Comparison of ENCODE assay signal across 15 cellular contexts in the genomic region with DNA sequence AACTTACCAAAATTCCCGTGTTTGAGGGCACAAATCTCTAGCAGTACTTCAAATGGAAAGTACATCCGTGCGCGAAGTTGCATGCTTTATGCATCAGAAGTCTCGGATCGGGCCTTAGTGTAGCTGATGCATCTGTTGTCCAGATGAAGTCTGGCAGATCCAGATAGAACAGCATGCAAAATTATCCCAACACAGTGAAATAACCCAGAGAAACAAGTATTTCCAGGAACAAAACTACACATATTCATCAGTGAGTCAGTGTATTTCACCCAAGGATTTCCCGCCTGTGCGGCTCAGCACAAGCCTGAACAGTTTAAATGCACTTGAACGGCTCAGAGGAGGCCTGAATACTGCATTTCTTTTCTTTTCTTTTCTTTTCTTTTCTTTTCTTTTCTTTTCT. TPM values are rescaled to one million over a fixed set of nuclear protein-coding genes. Genes with fewer than 3 reads are reported as not detected.
DNase-seq lines count a peak whose midpoint lies in the region; ATAC-seq, FAIRE-seq and TF ChIP-seq lines count a peak whose summit lies in the region.
"Had no signal": no experiment of that assay in that cellular context is flagged by ENCODE, and none has a peak within 500 bp of the region (broad histone marks: within the 10 kb centered on the region; RNA-seq: fewer than 3 reads in every experiment).

No MANE protein-coding gene starts in this region.

- CTCF ChIA-PET in activated CD4-positive, alpha-beta memory T cell treated with anti-CD3 and anti-CD28 coated beads for 36 hours (lab: Charles Lee), result no interaction called here
- CTCF ChIA-PET in activated CD4-positive, alpha-beta memory T cell treated with anti-CD3 and anti-CD28 coated beads, Interleukin-2, amount 10 ng/mL, durations not matched to agents 7 days and 5 days (lab: Charles Lee), result no interaction called here
- CTCF ChIA-PET in K562 (lab: Yijun Ruan, JAX; ENCODE audit: low intra/inter-chr PET ratio), result interaction anchor here (0.6 kb wide), 1 partner anchor 80 kb away, joined by 3 read pairs; no protein-coding TSS in a partner anchor

- H3K14ac ChIP-seq in neuronal stem cell (ENCODE audit: low read length), result no peak overlapping the region

- FAIRE-seq in K562 (lab: Jason Lieb, UNC), result no peak
- FAIRE-seq: A549, small intestine had no signal

- no peak overlapping the region for H2BK15ac ChIP-seq in neuronal stem cell (ENCODE audit: low read length)

- ATAC-seq in K562 (peak; percentile 20), GM18870 (IDR thresholded peaks at IDR 0.05; ENCODE audit: unreplicated experiment) (no peak), HG03469 (IDR thresholded peaks at IDR 0.05; ENCODE audit: unreplicated experiment) (no peak)

- peaks cover 10 to 27% of the 10 kb centered on the region in 2 experiments; a peak in 4 of 5 replicates for H3K4me1 ChIP-seq in K562 (replicated peaks in 1 of 2; ENCODE audit: control insufficient read depth in 2 of 2, insufficient read depth in 2 of 2, low read length in 2 of 2)
- H3K4me1 ChIP-seq in neuronal stem cell (ENCODE audit: control insufficient read depth in 2 of 2, insufficient read depth in 1 of 2, low read depth in 1 of 2, low read length in 2 of 2), result peaks cover 0 to 6% of the 10 kb centered on the region in 2 donors
- H3K4me1 ChIP-seq: colonic mucosa had no signal

- peak overlapping the region in 1 of 2 experiments; percentile 49; a peak in 2 of 4 replicates for H3K9ac ChIP-seq in K562 (ENCODE audit: insufficient read depth in 1 of 2, low read depth in 2 of 2, low read length in 2 of 2)
- no peak overlapping the region for H3K9ac ChIP-seq in neuronal stem cell (ENCODE audit: low read depth, low read length, poor library complexity)

- no peaks in the 10 kb centered on the region for H3K79me2 ChIP-seq in K562 (ENCODE audit: control insufficient read depth, insufficient read depth, low read length)

- H4K91ac ChIP-seq in neuronal stem cell (ENCODE audit: low read depth, low read length, poor library complexity), result no peak overlapping the region

- H3K27me3 Mint-ChIP-seq in activated CD4-positive, alpha-beta memory T cell treated with anti-CD3 and anti-CD28 coated beads for 36 hours, result peaks cover 32% of the 10 kb centered on the region
- peaks cover 2% of the 10 kb centered on the region for H3K27me3 Mint-ChIP-seq in activated CD4-positive, alpha-beta memory T cell treated with anti-CD3 and anti-CD28 coated beads, Interleukin-2, amount 10 ng/mL, durations not matched to agents 7 days and 5 days
- H3K27me3 Mint-ChIP-seq in HFFc6 (ENCODE audit: insufficient read depth), result peaks cover 7% of the 10 kb centered on the region

- H3K4me2 ChIP-seq in K562 (ENCODE audit: insufficient read depth, low read length), result peak overlapping the region; percentile 57
- H3K4me2 ChIP-seq in neuronal stem cell (ENCODE audit: insufficient read depth, low read length, poor library complexity, severe bottlenecking), result no peak overlapping the region
- H3K4me2 ChIP-seq: A549 had no signal

- H3K4me3 ChIP-seq in K562, result no peak overlapping the region
- no peak overlapping the region for H3K4me3 ChIP-seq in neuronal stem cell (ENCODE audit: low read length in 2 of 2)
- H3K4me3 ChIP-seq: A549, colonic mucosa had no signal

- no peaks in the 10 kb centered on the region for H3K36me3 Mint-ChIP-seq in activated CD4-positive, alpha-beta memory T cell treated with anti-CD3 and anti-CD28 coated beads for 36 hours
- H3K36me3 Mint-ChIP-seq in activated CD4-positive, alpha-beta memory T cell treated with anti-CD3 and anti-CD28 coated beads, Interleukin-2, amount 10 ng/mL, durations not matched to agents 7 days and 5 days (ENCODE audit: low read depth), result peaks cover 8% of the 10 kb centered on the region
- H3K36me3 Mint-ChIP-seq in HFFc6 (ENCODE audit: low read depth), result peaks cover 15% of the 10 kb centered on the region

- TF ChIP-seq CTCF in HFFc6 (IDR thresholded peaks at IDR 0.05), result no peak
- TF ChIP-seq CTCF in K562 (IDR thresholded peaks at IDR 0.05 in 2 of 3, conservative IDR thresholded peaks at IDR 0.05 in 1 of 3; ENCODE audit: insufficient read depth in 2 of 3, low read depth in 1 of 3, low read length in 3 of 3), result no peak

- no peak overlapping the region for H4K8ac ChIP-seq in neuronal stem cell (ENCODE audit: low read depth, low read length)

- POLR2A ChIA-PET in activated CD4-positive, alpha-beta memory T cell treated with anti-CD3 and anti-CD28 coated beads for 36 hours (lab: Charles Lee), result no interaction called here
- POLR2A ChIA-PET in activated CD4-positive, alpha-beta memory T cell treated with anti-CD3 and anti-CD28 coated beads, Interleukin-2, amount 10 ng/mL, durations not matched to agents 7 days and 5 days (lab: Charles Lee), result no interaction called here
- POLR2A ChIA-PET in K562 (lab: Yijun Ruan, JAX), result no interaction called here

- no peak overlapping the region for H2BK5ac ChIP-seq in neuronal stem cell (ENCODE audit: low read length)

- no peak overlapping the region for H2BK120ac ChIP-seq in neuronal stem cell (ENCODE audit: low read depth, low read length)

- H3K79me1 ChIP-seq in neuronal stem cell (ENCODE audit: low read depth, low read length), result no peaks in the 10 kb centered on the region

- H2AFZ ChIP-seq in K562 (ENCODE audit: low read depth, low read length) (peak overlapping the region; percentile 79), neuronal stem cell (ENCODE audit: low read length) (peak overlapping the region; percentile 62)

- intact Hi-C loops in activated CD4-positive, alpha-beta memory T cell treated with anti-CD3 and anti-CD28 coated beads for 36 hours (cut with micrococcal nuclease), result loop anchor here (1.0 to 2.0 kb wide), 3 partner anchors 14 to 431 kb away; no protein-coding TSS in a partner anchor
- intact Hi-C loops in K562 (cut with micrococcal nuclease), result loop anchor here (1.0 kb wide), 1 partner anchor 46 kb away; no protein-coding TSS in a partner anchor

- WGBS in K562 (ENCODE audit: insufficient coverage, low coverage, missing lambda C conversion rate), result 32% methylated on average over 9 of the region's 9 CpGs
- WGBS in neuronal stem cell (ENCODE audit: extremely low coverage in 2 of 2, insufficient read length in 2 of 2, insufficient replicate concordance in 1 of 2), 2 donors, result no CpG with 5 or more reads among the region's 9 CpGs

- no peak for TF ChIP-seq RAD21 in K562 (CRISPR knock-in tag; conservative IDR thresholded peaks at IDR 0.05 in 1 of 2, IDR thresholded peaks at IDR 0.05 in 1 of 2)

- H3K27me3 ChIP-seq in K562 (ENCODE audit: control insufficient read depth in 2 of 2, insufficient read depth in 2 of 2, low read length in 2 of 2) (no peaks in the 10 kb centered on the region), neuronal stem cell (ENCODE audit: control insufficient read depth in 3 of 3, insufficient read depth in 3 of 3, low read depth in 1 of 3, low read length in 3 of 3) (no peaks in the 10 kb centered on the region)
- H3K27me3 ChIP-seq: colonic mucosa, neutrophil had no signal

- H3K36me3 ChIP-seq in K562 (ENCODE audit: control insufficient read depth, insufficient read depth, low read length), result no peaks in the 10 kb centered on the region
- no peaks in the 10 kb centered on the region for H3K36me3 ChIP-seq in neuronal stem cell (replicated peaks in 1 of 2; ENCODE audit: control insufficient read depth in 2 of 2, insufficient read depth in 2 of 2, low read length in 2 of 2)
- H3K36me3 ChIP-seq: colonic mucosa, neutrophil had no signal

- no TSS peak for BruUV-seq in K562 (replicated peaks; lab: Mats Ljungman, UMichigan)

- H3K9me3 Mint-ChIP-seq in activated CD4-positive, alpha-beta memory T cell treated with anti-CD3 and anti-CD28 coated beads for 36 hours, result no peaks in the 10 kb centered on the region
- H3K9me3 Mint-ChIP-seq in activated CD4-positive, alpha-beta memory T cell treated with anti-CD3 and anti-CD28 coated beads, Interleukin-2, amount 10 ng/mL, durations not matched to agents 7 days and 5 days, result peaks cover 5% of the 10 kb centered on the region
- no peaks in the 10 kb centered on the region; the same call in 1 of the 2 replicates for H3K9me3 Mint-ChIP-seq in HFFc6

- peaks cover 16% of the 10 kb centered on the region for H3K4me1 Mint-ChIP-seq in activated CD4-positive, alpha-beta memory T cell treated with anti-CD3 and anti-CD28 coated beads for 36 hours (ENCODE audit: low read depth)
- peaks cover 18% of the 10 kb centered on the region for H3K4me1 Mint-ChIP-seq in activated CD4-positive, alpha-beta memory T cell treated with anti-CD3 and anti-CD28 coated beads, Interleukin-2, amount 10 ng/mL, durations not matched to agents 7 days and 5 days
- peaks cover 44% of the 10 kb centered on the region for H3K4me1 Mint-ChIP-seq in HFFc6 (ENCODE audit: low read depth)

- H3K27ac ChIP-seq in K562 (ENCODE audit: extremely low read depth, low read depth, low read length) (peak overlapping the region; percentile 83), neuronal stem cell (replicated peaks; ENCODE audit: low read length) (no peak overlapping the region)
- H3K27ac ChIP-seq: A549, colonic mucosa, neutrophil had no signal

- DNase-seq in activated CD4-positive, alpha-beta memory T cell treated with anti-CD3 and anti-CD28 coated beads for 36 hours, result peak; percentile 44
- DNase-seq in activated CD4-positive, alpha-beta memory T cell treated with anti-CD3 and anti-CD28 coated beads, Interleukin-2, amount 10 ng/mL, durations not matched to agents 7 days and 5 days, result no peak
- DNase-seq in HFFc6, result peak; percentile 70
- DNase-seq in K562 (ENCODE audit: extremely low read depth in 1 of 4, low spot score in 3 of 4), result peak in 2 of 4 experiments; percentile 19 to 29
- DNase-seq in neuronal stem cell (ENCODE audit: low spot score), result no peak
- no peak for DNase-seq in retina
- DNase-seq: colonic mucosa, small intestine had no signal

- no peak; the same call in 1 of the 2 replicates for TF ChIP-seq EP300 in K562 (IDR thresholded peaks at IDR 0.05; ENCODE audit: low read length)

- H3K18ac ChIP-seq in neuronal stem cell (ENCODE audit: low read length), result no peak overlapping the region

- H3K4me3 Mint-ChIP-seq in activated CD4-positive, alpha-beta memory T cell treated with anti-CD3 and anti-CD28 coated beads for 36 hours, result no peak overlapping the region
- no peak overlapping the region for H3K4me3 Mint-ChIP-seq in activated CD4-positive, alpha-beta memory T cell treated with anti-CD3 and anti-CD28 coated beads, Interleukin-2, amount 10 ng/mL, durations not matched to agents 7 days and 5 days
- peak overlapping the region; percentile 85 for H3K4me3 Mint-ChIP-seq in HFFc6

- H3K9me1 ChIP-seq in K562 (ENCODE audit: control insufficient read depth, insufficient read depth, low read length), result no peaks in the 10 kb centered on the region

- no peak overlapping the region for H2AK5ac ChIP-seq in neuronal stem cell (ENCODE audit: low read depth, low read length)

- no peak overlapping the region for H2BK12ac ChIP-seq in neuronal stem cell (ENCODE audit: low read length)

- peak overlapping the region; percentile 56 for H3K27ac Mint-ChIP-seq in activated CD4-positive, alpha-beta memory T cell treated with anti-CD3 and anti-CD28 coated beads for 36 hours
- H3K27ac Mint-ChIP-seq in activated CD4-positive, alpha-beta memory T cell treated with anti-CD3 and anti-CD28 coated beads, Interleukin-2, amount 10 ng/mL, durations not matched to agents 7 days and 5 days, result no peak overlapping the region
- H3K27ac Mint-ChIP-seq in HFFc6, result peak overlapping the region; percentile 85

- in situ Hi-C loops in K562 (cut with MboI), result no loop called here

- H3K9me3 ChIP-seq in K562 (replicated peaks; ENCODE audit: control insufficient read depth, insufficient read depth, low read depth, low read length) (no peaks in the 10 kb centered on the region), neuronal stem cell (replicated peaks in 1 of 2; ENCODE audit: control insufficient read depth in 2 of 2, insufficient read depth in 1 of 2, low read depth in 1 of 2, low read length in 2 of 2) (no peaks in the 10 kb centered on the region)
- H3K9me3 ChIP-seq: A549, colonic mucosa, neutrophil had no signal

- TF ChIP-seq POLR2A in K562 (conservative IDR thresholded peaks at IDR 0.05), result 0 out of 2 replicates have a peak, but pooled peaks have one; percentile 21

- H3K4ac ChIP-seq in neuronal stem cell (ENCODE audit: low read length), result no peak overlapping the region

- no peak overlapping the region for H3K23ac ChIP-seq in neuronal stem cell (ENCODE audit: low read depth, low read length, poor library complexity)

- no peaks in the 10 kb centered on the region for H4K20me1 ChIP-seq in K562 (replicated peaks; ENCODE audit: control insufficient read depth, insufficient read depth, low read length)

RNA-seq across cellular contexts. Expression of a gene that starts 27.4 kb away (rescaled TPM):
- total RNA-seq in activated CD4-positive, alpha-beta memory T cell treated with anti-CD3 and anti-CD28 coated beads for 36 hours, result not detected
- not detected for total RNA-seq in activated CD4-positive, alpha-beta memory T cell treated with anti-CD3 and anti-CD28 coated beads, Interleukin-2, amount 10 ng/mL, durations not matched to agents 7 days and 5 days
- not detected for total RNA-seq in HFFc6 (2021; fragmentation: NEBNext Ultra II Directional; extraction: Animal tissue kit (Norgen Biotek cat#: 25700))
- total RNA-seq in K562 (2011; cell fraction: chromatin; rRNA removed; ENCODE audit: low replicate concordance), result not detected in 2 replicates
- not detected in 2 replicates for total RNA-seq in K562 (2011; cell fraction: nucleolus; rRNA removed)
- not detected in 2 replicates for total RNA-seq in K562 (2011; cell fraction: nucleoplasm; rRNA removed)
- total RNA-seq in K562 (2014; rRNA removed) (not detected in 2 replicates), K562 (2014; rRNA removed; fragmentation: Illumina TruSeq; extraction: Trizol) (not detected in 2 replicates), K562 (2015; rRNA removed; fragmentation: Illumina TruSeq; extraction: Trizol) (not detected in 2 replicates), K562 (2021) (not detected in 2 replicates)
- polyA plus RNA-seq in K562 (2011; rRNA removed) (not detected in 2 replicates), K562 (2014; fragmentation: Illumina TruSeq; extraction: Trizol) (not detected in 2 replicates), K562 (2014; fragmentation: Nextera tagmentation; extraction: Ambion mirVana) (not detected), K562 (2014; rRNA removed) (not detected in 2 replicates)
- not detected in 2 replicates for polyA plus RNA-seq in K562 (2011; cell fraction: cytosol; rRNA removed)
- polyA plus RNA-seq in K562 (2011; cell fraction: nucleus; rRNA removed), result not detected in 2 replicates
- not detected in 2 replicates for polyA plus RNA-seq in K562 (2012)
- polyA minus RNA-seq in K562 (2011; rRNA and poly(A)+ RNA removed), result not detected in 2 replicates
- polyA minus RNA-seq in K562 (2011; cell fraction: cytosol; rRNA and poly(A)+ RNA removed), result not detected in 2 replicates
- polyA minus RNA-seq in K562 (2011; cell fraction: nucleus; rRNA and poly(A)+ RNA removed), result not detected in 2 replicates
- not detected for polyA plus RNA-seq in neuronal stem cell (2013, experiment 1 of 2)
- not detected for polyA plus RNA-seq in neuronal stem cell (2013, experiment 2 of 2)
- total RNA-seq: colonic mucosa, lung microvascular endothelial cell had no signal
- polyA plus RNA-seq: A549, adipose tissue, small intestine had no signal

RNA-seq across cellular contexts. Expression of a gene that starts 29.6 kb away (rescaled TPM):
- not detected for total RNA-seq in activated CD4-positive, alpha-beta memory T cell treated with anti-CD3 and anti-CD28 coated beads for 36 hours
- not detected for total RNA-seq in activated CD4-positive, alpha-beta memory T cell treated with anti-CD3 and anti-CD28 coated beads, Interleukin-2, amount 10 ng/mL, durations not matched to agents 7 days and 5 days
- not detected for total RNA-seq in HFFc6 (2021; fragmentation: NEBNext Ultra II Directional; extraction: Animal tissue kit (Norgen Biotek cat#: 25700))
- not detected in 2 replicates for total RNA-seq in K562 (2011; cell fraction: chromatin; rRNA removed; ENCODE audit: low replicate concordance)
- total RNA-seq in K562 (2011; cell fraction: nucleolus; rRNA removed), result not detected in 2 replicates
- not detected in 2 replicates for total RNA-seq in K562 (2011; cell fraction: nucleoplasm; rRNA removed)
- total RNA-seq in K562 (2014; rRNA removed), result not detected in 2 replicates
- total RNA-seq in K562 (2014; rRNA removed; fragmentation: Illumina TruSeq; extraction: Trizol), result not detected in 2 replicates
- not detected in 2 replicates for total RNA-seq in K562 (2015; rRNA removed; fragmentation: Illumina TruSeq; extraction: Trizol)
- not detected in 2 replicates for total RNA-seq in K562 (2021)
- not detected in 2 replicates for polyA plus RNA-seq in K562 (2011; rRNA removed)
- not detected in 2 replicates for polyA plus RNA-seq in K562 (2011; cell fraction: cytosol; rRNA removed)
- not detected in 2 replicates for polyA plus RNA-seq in K562 (2011; cell fraction: nucleus; rRNA removed)
- 0.25 TPM in 1 of 2 replicates, not detected in the other for polyA plus RNA-seq in K562 (2012)
- polyA plus RNA-seq in K562 (2014; fragmentation: Illumina TruSeq; extraction: Trizol), result not detected in 2 replicates
- polyA plus RNA-seq in K562 (2014; fragmentation: Nextera tagmentation; extraction: Ambion mirVana), result under 1 TPM in 1 of 2 experiments, not detected in 1; 0.21 TPM
- 0.11 TPM in 1 of 2 replicates, not detected in the other for polyA plus RNA-seq in K562 (2014; rRNA removed)
- not detected in 2 replicates for polyA minus RNA-seq in K562 (2011; rRNA and poly(A)+ RNA removed)
- not detected in 2 replicates for polyA minus RNA-seq in K562 (2011; cell fraction: cytosol; rRNA and poly(A)+ RNA removed)
- polyA minus RNA-seq in K562 (2011; cell fraction: nucleus; rRNA and poly(A)+ RNA removed), result not detected in 2 replicates
- polyA plus RNA-seq in neuronal stem cell (2013, experiment 1 of 2), result not detected
- not detected for polyA plus RNA-seq in neuronal stem cell (2013, experiment 2 of 2)
- total RNA-seq: colonic mucosa, lung microvascular endothelial cell, subcutaneous adipose tissue had no signal
- polyA plus RNA-seq: A549, adipose tissue had no signal

Comparison
In these comparisons a context has a peak if more than half of its experiments do, and no peak if none do; other contexts are left out.
1. DNase-seq: peak in activated CD4-positive, alpha-beta memory T cell treated with anti-CD3 and anti-CD28 coated beads for 36 hours (single experiment) and HFFc6 (single experiment); none in activated CD4-positive, alpha-beta memory T cell treated with anti-CD3 and anti-CD28 coated beads, Interleukin-2, amount 10 ng/mL, durations not matched to agents 7 days and 5 days (single experiment), neuronal stem cell (single experiment) and retina (single experiment).